10 cellular contexts compared by ENCODE assay signal in genomic region chr6:113381957-113382356, GRCh38.
DNase-seq lines count a peak whose midpoint lies in the region; ATAC-seq, FAIRE-seq and TF ChIP-seq lines count a peak whose summit lies in the region.
"Had no signal": no experiment of that assay in that cellular context is flagged by ENCODE, and none has a peak within 500 bp of the region (broad histone marks: within the 10 kb centered on the region; RNA-seq: fewer than 3 reads in every experiment).

No MANE protein-coding gene starts in this region.

- H3K14ac ChIP-seq in neuronal stem cell (ENCODE audit: low read length) = no peak overlapping the region

- TF ChIP-seq CTCF in BE2C (IDR thresholded peaks at IDR 0.05; ENCODE audit: low read depth, low read length) (no peak), D721Med (IDR thresholded peaks at IDR 0.05; ENCODE audit: insufficient read depth, missing control alignments) (no peak)

- H2BK15ac ChIP-seq in neuronal stem cell (ENCODE audit: low read length) = no peak overlapping the region

- no peak overlapping the region for H3K9ac ChIP-seq in neuronal stem cell (ENCODE audit: low read depth, low read length, poor library complexity)

- H3K27ac ChIP-seq in right cardiac atrium (ENCODE audit: low read length) = no peak overlapping the region
- no peak overlapping the region for H3K27ac ChIP-seq in neuronal stem cell (replicated peaks; ENCODE audit: low read length)
- H3K27ac ChIP-seq: suprapubic skin had no signal

- no peak overlapping the region for H2BK12ac ChIP-seq in neuronal stem cell (ENCODE audit: low read length)

- H3K18ac ChIP-seq in neuronal stem cell (ENCODE audit: low read length) = no peak overlapping the region

- H3K27me3 ChIP-seq in BE2C = no peaks in the 10 kb centered on the region
- no peaks in the 10 kb centered on the region for H3K27me3 ChIP-seq in right cardiac atrium (ENCODE audit: control insufficient read depth, insufficient read depth)
- no peaks in the 10 kb centered on the region for H3K27me3 ChIP-seq in neuronal stem cell (ENCODE audit: control insufficient read depth in 3 of 3, insufficient read depth in 3 of 3, low read depth in 1 of 3, low read length in 3 of 3)
- H3K27me3 ChIP-seq: suprapubic skin had no signal

- no peak overlapping the region for H3K23ac ChIP-seq in neuronal stem cell (ENCODE audit: low read depth, low read length, poor library complexity)

- no peak overlapping the region for H2BK5ac ChIP-seq in neuronal stem cell (ENCODE audit: low read length)

- H3K4me2 ChIP-seq in neuronal stem cell (ENCODE audit: insufficient read depth, low read length, poor library complexity, severe bottlenecking) = no peak overlapping the region

- no peaks in the 10 kb centered on the region for H3K79me1 ChIP-seq in neuronal stem cell (ENCODE audit: low read depth, low read length)

- no peak overlapping the region for H2AK5ac ChIP-seq in neuronal stem cell (ENCODE audit: low read depth, low read length)

- DNase-seq in BE2C (peak; percentile 73), NCI-H446 treated with DMSO at 0.1 percent for 48 hours (lab: John Stamatoyannopoulos, UW) (peak; percentile 76), right cardiac atrium (peak in 2 of 3 donors; percentile 29 to 75), D721Med (ENCODE audit: insufficient read length, low spot score) (no peak), neuronal stem cell (ENCODE audit: low spot score) (no peak)
- DNase-seq in activated CD8-positive, alpha-beta memory T cell treated with anti-CD3 and anti-CD28 coated beads, Interleukin-2, amount 50 U/mL, for 48 hours = no peak

- H3K4ac ChIP-seq in neuronal stem cell (ENCODE audit: low read length) = no peak overlapping the region

- no peak for FAIRE-seq in D721Med (lab: Jason Lieb, UNC)

- H3K4me3 ChIP-seq in BE2C (ENCODE audit: low read depth, low read length) = no peak overlapping the region
- H3K4me3 ChIP-seq in right cardiac atrium (ENCODE audit: low read length) = no peak overlapping the region
- no peak overlapping the region for H3K4me3 ChIP-seq in neuronal stem cell (ENCODE audit: low read length in 2 of 2)
- H3K4me3 ChIP-seq: suprapubic skin had no signal

- ATAC-seq in GM19324 (IDR thresholded peaks at IDR 0.05; ENCODE audit: low FRiP score, unreplicated experiment) (peak; percentile 90), HG03108 (IDR thresholded peaks at IDR 0.05; ENCODE audit: unreplicated experiment) (peak; percentile 85), right cardiac atrium (peak in 1 of 2 donors; percentile 31)
- ATAC-seq: left colon had no signal

- H4K91ac ChIP-seq in neuronal stem cell (ENCODE audit: low read depth, low read length, poor library complexity) = no peak overlapping the region

- H3K9me3 ChIP-seq in BE2C (no peaks in the 10 kb centered on the region), right cardiac atrium (ENCODE audit: control insufficient read depth, low read length) (no peaks in the 10 kb centered on the region), neuronal stem cell (replicated peaks in 1 of 2; ENCODE audit: control insufficient read depth in 2 of 2, insufficient read depth in 1 of 2, low read depth in 1 of 2, low read length in 2 of 2) (no peaks in the 10 kb centered on the region)
- H3K9me3 ChIP-seq: suprapubic skin had no signal

- H2BK120ac ChIP-seq in neuronal stem cell (ENCODE audit: low read depth, low read length) = no peak overlapping the region

- no peak overlapping the region for H2AFZ ChIP-seq in neuronal stem cell (ENCODE audit: low read length)

- WGBS in right cardiac atrium = 19% methylated on average over 2 of the region's 2 CpGs
- WGBS in neuronal stem cell (ENCODE audit: extremely low coverage in 2 of 2, insufficient read length in 2 of 2, insufficient replicate concordance in 1 of 2), 2 donors = no CpG with 5 or more reads among the region's 2 CpGs

- no peaks in the 10 kb centered on the region for H3K36me3 ChIP-seq in BE2C
- no peaks in the 10 kb centered on the region for H3K36me3 ChIP-seq in neuronal stem cell (replicated peaks in 1 of 2; ENCODE audit: control insufficient read depth in 2 of 2, insufficient read depth in 2 of 2, low read length in 2 of 2)
- H3K36me3 ChIP-seq: suprapubic skin had no signal

- intact Hi-C loops in right cardiac atrium (cut with DNase I) = no loop called here

- H3K4me1 ChIP-seq in BE2C (peaks cover 23% of the 10 kb centered on the region; the same call in 1 of the 2 replicates), right cardiac atrium (ENCODE audit: control insufficient read depth, insufficient read depth, low read length) (no peaks in the 10 kb centered on the region), neuronal stem cell (ENCODE audit: control insufficient read depth in 2 of 2, insufficient read depth in 1 of 2, low read depth in 1 of 2, low read length in 2 of 2) (no peaks in the 10 kb centered on the region)
- H3K4me1 ChIP-seq: suprapubic skin had no signal

- H4K8ac ChIP-seq in neuronal stem cell (ENCODE audit: low read depth, low read length) = no peak overlapping the region

Comparison
In these comparisons a context has a peak if more than half of its experiments do, and no peak if none do; other contexts are left out.
1. DNase-seq: peak in BE2C (single experiment), NCI-H446 treated with DMSO at 0.1 percent for 48 hours (single experiment) and right cardiac atrium (2 of 3); none in D721Med (single experiment), neuronal stem cell (single experiment) and activated CD8-positive, alpha-beta memory T cell treated with anti-CD3 and anti-CD28 coated beads, Interleukin-2, amount 50 U/mL, for 48 hours (single experiment).